27 cellular contexts compared by ENCODE assay signal in the genomic region with DNA sequence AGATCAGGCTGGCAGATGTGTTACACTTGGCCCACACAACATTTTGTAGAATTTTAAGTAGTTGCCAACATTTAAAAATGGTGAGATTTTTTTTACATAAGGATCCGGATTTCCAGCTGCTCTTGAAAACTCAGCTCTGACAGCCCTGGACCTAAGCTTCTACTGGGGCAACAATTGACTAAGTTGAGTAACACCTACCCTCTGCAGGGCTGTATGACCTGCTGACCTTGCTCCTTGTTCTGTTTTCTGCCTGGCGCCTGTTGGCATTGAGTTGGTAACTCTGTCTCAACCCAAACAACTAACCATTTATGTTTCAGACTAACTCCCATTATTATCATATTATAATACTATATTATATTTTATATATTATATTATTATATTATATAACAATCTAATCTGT. TPM values are rescaled to one million over a fixed set of nuclear protein-coding genes. Genes with fewer than 3 reads are reported as not detected.
"Had no signal": no experiment of that assay in that cellular context is flagged by ENCODE, and none has a peak within 500 bp of the region (broad histone marks: within the 10 kb centered on the region; RNA-seq: fewer than 3 reads in every experiment).

No MANE protein-coding gene starts in this region.

- DNase-seq: activated CD4-positive, alpha-beta T cell treated with anti-CD3 and anti-CD28 coated beads for 36 hours; activated CD4-positive, alpha-beta T cell treated with anti-CD3 and anti-CD28 coated beads, Interleukin-2, amount 10 ng/mL, durations not matched to agents 7 days and 5 days; activated CD4-positive, alpha-beta T cell treated with anti-CD3 and anti-CD28 coated beads, Interleukin-2, amount 50 U/mL, for 48 hours; activated CD8-positive, alpha-beta T cell treated with anti-CD3 and anti-CD28 coated beads, Interleukin-2, amount 10 ng/mL, durations not matched to agents 7 days and 5 days; activated gamma-delta T cell treated with Interleukin-2 at 50 U/mL for 16 hours; activated naive CD4-positive, alpha-beta T cell treated with anti-CD3 and anti-CD28 coated beads for 36 hours; activated T-cell treated with anti-CD3 and anti-CD28 coated beads, Interleukin-2, amount 50 U/mL, for 24 hours; adrenal gland; caudate nucleus; cerebellar nuclear complex; Kasumi-1; KG1; MG63; NCI-H1105; NCI-H1417 treated with DMSO at 0.1 percent for 48 hours; NCI-H1930; NCI-H2081 treated with DMSO at 0.1 percent for 48 hours; NCI-H226; NCI-H446 treated with DMSO at 0.1 percent for 48 hours; NCI-H524; OCI-M1; Right ventricle myocardium superior had no signal

- ATAC-seq: activated CD4-positive, alpha-beta T cell treated with anti-CD3 and anti-CD28 coated beads for 36 hours; activated CD4-positive, CD25-positive, alpha-beta regulatory T cell treated with anti-CD3 and anti-CD28 coated beads, Interleukin-2, amount 50 U/mL, for 24 hours; activated CD8-positive, alpha-beta T cell treated with anti-CD3 and anti-CD28 coated beads, Interleukin-2, amount 10 ng/mL, durations not matched to agents 7 days and 5 days; activated naive CD4-positive, alpha-beta T cell treated with anti-CD3 and anti-CD28 coated beads, Interleukin-2, amount 50 U/mL, for 72 hours; WTC11 had no signal

RNA-seq across cellular contexts. Expression of a gene that starts 21.1 kb away (rescaled TPM):
- total RNA-seq: activated CD4-positive, alpha-beta T cell treated with anti-CD3 and anti-CD28 coated beads for 36 hours; activated CD4-positive, alpha-beta T cell treated with anti-CD3 and anti-CD28 coated beads, Interleukin-2, amount 10 ng/mL, durations not matched to agents 7 days and 5 days; activated CD8-positive, alpha-beta T cell treated with anti-CD3 and anti-CD28 coated beads, Interleukin-2, amount 10 ng/mL, durations not matched to agents 7 days and 5 days; activated naive CD4-positive, alpha-beta T cell treated with anti-CD3 and anti-CD28 coated beads for 36 hours; activated naive CD4-positive, alpha-beta T cell treated with anti-CD3 and anti-CD28 coated beads, Interleukin-2, amount 50 U/mL, for 72 hours; activated T-helper 2 cell treated with anti-CD3 and anti-CD28 coated beads, Interferon-gamma antibody, Interleukin-2, Interleukin-4, amounts not matched to agents 10 μg/mL and 5 μg/mL and 100 μg/mL, durations not matched to agents 14 hours and 24 hours and 36 hours; bronchial epithelial cell had no signal
